Comparison of ENCODE assay signal across 1 cellular context in the genomic region with DNA sequence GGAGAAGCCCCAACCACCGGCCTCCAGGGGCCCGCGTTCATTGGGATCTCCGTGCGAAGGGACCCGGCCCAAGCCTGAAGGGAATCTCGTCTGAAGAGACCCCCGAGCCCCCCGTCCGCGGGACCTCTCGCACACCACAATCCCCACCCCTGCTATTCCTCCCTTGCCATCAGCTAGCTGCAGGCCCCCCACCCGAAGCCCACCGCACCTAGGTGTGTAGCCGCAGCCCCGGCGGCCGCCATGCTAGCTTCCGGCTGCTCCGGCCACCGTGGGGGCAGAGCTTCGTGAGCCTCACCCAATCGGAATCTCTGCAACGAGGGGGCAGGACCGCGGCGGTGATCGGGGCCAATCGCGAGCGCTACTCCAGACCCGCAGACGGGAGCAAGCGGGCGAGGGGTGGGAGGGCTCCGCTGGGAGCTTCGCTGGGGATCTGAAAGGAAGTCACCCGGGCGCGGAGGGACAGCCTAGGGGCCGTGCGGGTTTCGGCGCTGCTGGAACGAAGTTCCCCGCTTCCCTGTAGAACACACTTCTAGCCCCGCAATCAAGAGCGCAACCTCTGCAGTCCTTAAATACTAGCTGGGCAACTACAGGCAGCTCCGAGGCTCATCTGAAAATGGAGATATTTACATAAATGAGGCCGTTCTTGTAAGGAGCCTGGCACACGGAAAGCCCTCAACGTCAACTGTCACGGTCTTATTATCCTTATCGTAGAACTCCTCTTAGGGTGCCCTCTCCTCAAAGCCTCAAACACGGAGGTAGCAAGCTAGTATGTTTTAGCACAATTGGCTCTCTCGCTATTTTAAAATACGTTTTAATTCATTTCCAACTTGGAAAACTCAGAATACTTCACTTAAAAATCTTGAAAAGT.
TF ChIP-seq lines count a peak whose summit lies in the region.

Gene PIGS, minus strand, starts transcription at position 270 of the 868 bp plus-strand sequence. Its CDS starts 28 bp downstream, at position 242.

TF ChIP-seq in K562, 482 proteins besides CTCF, POLR2A, EP300 and RAD21 (continued from another document and continues in another):
- no peak for TF ChIP-seq CBX8 (IDR thresholded peaks at IDR 0.05; ENCODE audit: borderline replicate concordance, extremely low read depth, low read depth, low read length, poor library complexity, severe bottlenecking)
- TF ChIP-seq, protein P1, sequence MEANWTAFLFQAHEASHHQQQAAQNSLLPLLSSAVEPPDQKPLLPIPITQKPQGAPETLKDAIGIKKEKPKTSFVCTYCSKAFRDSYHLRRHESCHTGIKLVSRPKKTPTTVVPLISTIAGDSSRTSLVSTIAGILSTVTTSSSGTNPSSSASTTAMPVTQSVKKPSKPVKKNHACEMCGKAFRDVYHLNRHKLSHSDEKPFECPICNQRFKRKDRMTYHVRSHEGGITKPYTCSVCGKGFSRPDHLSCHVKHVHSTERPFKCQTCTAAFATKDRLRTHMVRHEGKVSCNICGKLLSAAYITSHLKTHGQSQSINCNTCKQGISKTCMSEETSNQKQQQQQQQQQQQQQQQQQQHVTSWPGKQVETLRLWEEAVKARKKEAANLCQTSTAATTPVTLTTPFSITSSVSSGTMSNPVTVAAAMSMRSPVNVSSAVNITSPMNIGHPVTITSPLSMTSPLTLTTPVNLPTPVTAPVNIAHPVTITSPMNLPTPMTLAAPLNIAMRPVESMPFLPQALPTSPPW (CRISPR knock-in tag; IDR thresholded peaks at IDR 0.05) = no peak; the same call in 1 of the 2 replicates
- TF ChIP-seq, protein P2, sequence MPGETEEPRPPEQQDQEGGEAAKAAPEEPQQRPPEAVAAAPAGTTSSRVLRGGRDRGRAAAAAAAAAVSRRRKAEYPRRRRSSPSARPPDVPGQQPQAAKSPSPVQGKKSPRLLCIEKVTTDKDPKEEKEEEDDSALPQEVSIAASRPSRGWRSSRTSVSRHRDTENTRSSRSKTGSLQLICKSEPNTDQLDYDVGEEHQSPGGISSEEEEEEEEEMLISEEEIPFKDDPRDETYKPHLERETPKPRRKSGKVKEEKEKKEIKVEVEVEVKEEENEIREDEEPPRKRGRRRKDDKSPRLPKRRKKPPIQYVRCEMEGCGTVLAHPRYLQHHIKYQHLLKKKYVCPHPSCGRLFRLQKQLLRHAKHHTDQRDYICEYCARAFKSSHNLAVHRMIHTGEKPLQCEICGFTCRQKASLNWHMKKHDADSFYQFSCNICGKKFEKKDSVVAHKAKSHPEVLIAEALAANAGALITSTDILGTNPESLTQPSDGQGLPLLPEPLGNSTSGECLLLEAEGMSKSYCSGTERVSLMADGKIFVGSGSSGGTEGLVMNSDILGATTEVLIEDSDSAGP (CRISPR knock-in tag; IDR thresholded peaks at IDR 0.05) = no peak
- no peak for TF ChIP-seq ZNF668 (CRISPR knock-in tag; IDR thresholded peaks at IDR 0.05)
- TF ChIP-seq ZBTB40 (IDR thresholded peaks at IDR 0.05) = peak; percentile 91
- no peak for TF ChIP-seq ZBTB40 (CRISPR knock-in tag; IDR thresholded peaks at IDR 0.05)
- no peak for TF ChIP-seq NBN (IDR thresholded peaks at IDR 0.05; ENCODE audit: low read depth)
- peak; percentile 65 for TF ChIP-seq CREM (IDR thresholded peaks at IDR 0.05; ENCODE audit: low read depth)
- no peak for TF ChIP-seq THRA (IDR thresholded peaks at IDR 0.05)
- TF ChIP-seq ZHX1 (conservative IDR thresholded peaks at IDR 0.05; ENCODE audit: low read length) = no peak
- TF ChIP-seq NEUROD1 (IDR thresholded peaks at IDR 0.05; ENCODE audit: borderline replicate concordance, low read depth, low read length, partially characterized antibody) = no peak
- TF ChIP-seq, protein P3, sequence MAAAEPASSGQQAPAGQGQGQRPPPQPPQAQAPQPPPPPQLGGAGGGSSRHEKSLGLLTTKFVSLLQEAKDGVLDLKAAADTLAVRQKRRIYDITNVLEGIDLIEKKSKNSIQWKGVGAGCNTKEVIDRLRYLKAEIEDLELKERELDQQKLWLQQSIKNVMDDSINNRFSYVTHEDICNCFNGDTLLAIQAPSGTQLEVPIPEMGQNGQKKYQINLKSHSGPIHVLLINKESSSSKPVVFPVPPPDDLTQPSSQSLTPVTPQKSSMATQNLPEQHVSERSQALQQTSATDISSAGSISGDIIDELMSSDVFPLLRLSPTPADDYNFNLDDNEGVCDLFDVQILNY (CRISPR knock-in tag; IDR thresholded peaks at IDR 0.05) = no peak
- TF ChIP-seq ATF6 (CRISPR knock-in tag; IDR thresholded peaks at IDR 0.05) = no peak
- no peak for TF ChIP-seq MCM5 (IDR thresholded peaks at IDR 0.05; ENCODE audit: low read depth)
- TF ChIP-seq ZNF511 (CRISPR knock-in tag; IDR thresholded peaks at IDR 0.05) = no peak
- TF ChIP-seq ZNF121 (CRISPR knock-in tag; conservative IDR thresholded peaks at IDR 0.05) = no peak
- no peak for TF ChIP-seq ZNF282 (CRISPR knock-in tag; IDR thresholded peaks at IDR 0.05)
- no peak for TF ChIP-seq ZNF12 (CRISPR knock-in tag; IDR thresholded peaks at IDR 0.05)
- TF ChIP-seq GATAD2B (IDR thresholded peaks at IDR 0.05; ENCODE audit: borderline replicate concordance) = no peak
- TF ChIP-seq XRCC3 (IDR thresholded peaks at IDR 0.05) = no peak
- no peak for TF ChIP-seq TAL1 (IDR thresholded peaks at IDR 0.05)
- TF ChIP-seq PTTG1 (tag; IDR thresholded peaks at IDR 0.05; ENCODE audit: low read depth) = no peak
- TF ChIP-seq TBL1XR1 (IDR thresholded peaks at IDR 0.05; ENCODE audit: low read length in 2 of 2) = peak; percentile 17 to 33; a peak in 2 of 4 replicates
- no peak for TF ChIP-seq HDAC3 (IDR thresholded peaks at IDR 0.05; ENCODE audit: borderline replicate concordance, partially characterized antibody)
- no peak for TF ChIP-seq ZBTB1 (CRISPR knock-in tag; IDR thresholded peaks at IDR 0.05; ENCODE audit: borderline replicate concordance, low read depth)
- no peak for TF ChIP-seq ZNF780A (CRISPR knock-in tag; IDR thresholded peaks at IDR 0.05)
- peak; percentile 86 for TF ChIP-seq SUPT5H (IDR thresholded peaks at IDR 0.05)
- TF ChIP-seq SRSF9 (IDR thresholded peaks at IDR 0.05; ENCODE audit: borderline replicate concordance, low read depth, low read length) = no peak
- TF ChIP-seq SMARCC2 (IDR thresholded peaks at IDR 0.05; ENCODE audit: low read depth) = no peak
- no peak for TF ChIP-seq CEBPB (tag; IDR thresholded peaks at IDR 0.05)
- TF ChIP-seq ZNF212 (CRISPR knock-in tag; IDR thresholded peaks at IDR 0.05) = no peak
- TF ChIP-seq MTA3 (IDR thresholded peaks at IDR 0.05; ENCODE audit: borderline replicate concordance) = peak; percentile 20; the same call in 1 of the 2 replicates
- TF ChIP-seq MTA1 (IDR thresholded peaks at IDR 0.05; ENCODE audit: borderline replicate concordance) = no peak
- TF ChIP-seq ETV5 (CRISPR knock-in tag; IDR thresholded peaks at IDR 0.05; ENCODE audit: low read depth) = no peak
- no peak for TF ChIP-seq EHMT2 (IDR thresholded peaks at IDR 0.05)
- TF ChIP-seq MCM2 (IDR thresholded peaks at IDR 0.05; ENCODE audit: low read depth) = no peak
- no peak for TF ChIP-seq KDM2B (CRISPR knock-in tag; IDR thresholded peaks at IDR 0.05)
- no peak for TF ChIP-seq ZKSCAN1 (IDR thresholded peaks at IDR 0.05; ENCODE audit: low read depth, low read length)
- no peak for TF ChIP-seq GATA2 (CRISPR knock-in tag; IDR thresholded peaks at IDR 0.05)
- TF ChIP-seq ZNF696 (CRISPR knock-in tag; conservative IDR thresholded peaks at IDR 0.05) = no peak
- TF ChIP-seq RBM15 (IDR thresholded peaks at IDR 0.05; ENCODE audit: insufficient read depth, low read length) = no peak
